Comparison of ENCODE assay signal across 11 cellular contexts in genomic region chr9:68619636-68620035, GRCh38.
"Had no signal": no experiment of that assay in that cellular context is flagged by ENCODE, and none has a peak within 500 bp of the region (broad histone marks: within the 10 kb centered on the region; RNA-seq: fewer than 3 reads in every experiment).

No MANE protein-coding gene starts in this region.

- H3K4me1 ChIP-seq: foreskin keratinocyte, prostate gland, tibial nerve had no signal

- H3K4me3 ChIP-seq: lung, prostate gland, skin epidermis, tibial nerve had no signal

- DNase-seq: activated CD4-positive, alpha-beta T cell treated with anti-CD3 and anti-CD28 coated beads, Interleukin-2, amount 50 U/mL, for 4 hours; activated gamma-delta T cell; effector CD4-positive, alpha-beta T cell; foreskin keratinocyte; hypothalamus; midbrain; right cardiac atrium had no signal

- H3K27me3 ChIP-seq: foreskin keratinocyte, tibial nerve had no signal

- ATAC-seq: foreskin keratinocyte, right cardiac atrium had no signal

- H3K36me3 ChIP-seq: prostate gland, tibial nerve had no signal

- H3K9me3 ChIP-seq: prostate gland had no signal

- H3K27ac ChIP-seq: foreskin keratinocyte, prostate gland, skin epidermis, tibial nerve had no signal
